ENCODE assay signal across 10 cellular contexts in the genomic region with DNA sequence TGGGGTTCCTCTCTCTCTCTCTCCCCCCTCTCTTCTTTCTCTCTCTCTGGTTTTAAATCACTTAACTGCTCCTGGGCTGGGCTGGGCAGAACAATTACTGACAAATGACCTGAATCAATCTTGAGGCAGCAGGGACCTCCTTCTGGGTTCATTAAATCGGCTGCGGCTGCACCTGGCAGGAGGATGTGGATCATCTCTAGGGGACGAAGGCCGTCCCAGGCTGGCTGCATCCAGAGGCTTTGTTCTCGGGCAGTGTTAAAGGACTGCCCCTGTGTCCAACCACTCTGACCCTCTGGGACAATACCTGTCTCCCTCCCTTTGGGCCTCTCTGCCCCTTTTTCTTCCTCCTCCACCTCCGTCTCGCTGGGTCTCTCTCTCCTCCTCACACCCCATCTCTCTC.
"Had no signal": no experiment of that assay in that cellular context is flagged by ENCODE, and none has a peak within 500 bp of the region (broad histone marks: within the 10 kb centered on the region; RNA-seq: fewer than 3 reads in every experiment).

No MANE protein-coding gene starts in this region.

- H3K9me3 ChIP-seq: gastrocnemius medialis, transverse colon had no signal

- H3K36me3 ChIP-seq: gastrocnemius medialis, transverse colon had no signal

- H3K27me3 ChIP-seq: gastrocnemius medialis, transverse colon had no signal

- H3K4me1 ChIP-seq: gastrocnemius medialis, transverse colon had no signal

- H3K4me3 ChIP-seq: gastrocnemius medialis, lung, transverse colon had no signal

- DNase-seq: activated CD8-positive, alpha-beta memory T cell treated with anti-CD3 and anti-CD28 coated beads for 24 hours; effector CD4-positive, alpha-beta T cell; gastrocnemius medialis; head of caudate nucleus; stimulated activated CD4-positive, alpha-beta T cell treated with anti-CD3 and anti-CD28 coated beads, Interleukin-2, amount 100 ng/mL, for 24 hours; stimulated activated naive CD4-positive, alpha-beta T cell treated with Interleukin-2 at 50 U/mL for 16 hours; T-helper 1 cell; T-helper 9 cell; transverse colon had no signal

- H3K27ac ChIP-seq: gastrocnemius medialis, transverse colon had no signal
